ENCODE assay signal across 9 cellular contexts in the genomic region with DNA sequence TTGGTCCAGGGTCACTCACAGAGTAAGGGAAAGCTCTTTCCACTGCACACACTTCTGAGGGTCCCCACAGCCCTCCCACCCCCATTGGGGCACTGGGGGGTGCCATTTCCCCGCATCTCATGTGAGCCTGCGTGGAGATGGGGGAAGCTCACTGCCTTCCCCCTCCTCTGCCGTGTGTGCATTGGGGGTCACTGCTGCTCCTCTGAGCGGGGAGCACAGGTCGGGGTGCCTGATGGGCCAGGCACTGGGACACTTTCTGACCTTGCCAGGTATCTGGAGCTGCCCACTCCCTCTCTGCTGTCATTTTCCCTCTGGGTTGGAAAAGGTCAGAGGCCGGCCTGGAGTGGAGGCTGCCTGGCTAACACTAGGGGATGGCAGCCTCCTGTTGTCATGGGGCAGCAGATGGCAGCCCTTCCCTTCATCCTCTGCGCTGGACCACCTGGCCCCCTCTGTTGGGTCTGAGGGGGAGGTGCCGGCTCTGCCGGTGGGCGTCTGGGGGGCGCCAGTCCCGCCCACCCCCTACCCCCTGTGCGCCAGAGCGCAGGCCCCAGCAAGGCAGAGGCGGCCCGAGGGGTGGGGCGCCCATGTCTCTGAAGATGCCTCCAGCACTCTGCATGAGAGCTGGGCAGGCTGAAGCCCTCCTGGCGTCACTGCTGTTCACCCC. TPM values are rescaled to one million over a fixed set of nuclear protein-coding genes. Genes with fewer than 3 reads are reported as not detected.
DNase-seq lines count a peak whose midpoint lies in the region; ATAC-seq and TF ChIP-seq lines count a peak whose summit lies in the region.
"Had no signal": no experiment of that assay in that cellular context is flagged by ENCODE, and none has a peak within 500 bp of the region (broad histone marks: within the 10 kb centered on the region; RNA-seq: fewer than 3 reads in every experiment).

No MANE protein-coding gene starts in this region.

- DNase-seq in activated naive CD4-positive, alpha-beta T cell treated with anti-CD3 and anti-CD28 coated beads, Interleukin-2, amount 50 U/mL, for 16 hours = no peak
- DNase-seq in immature natural killer cell (no peak), type B pancreatic cell (ENCODE audit: extremely low spot score, unreplicated experiment) (no peak), C1 segment of cervical spinal cord (lab: John Stamatoyannopoulos, UW) (no peak), NCI-H1436 treated with DMSO at 0.1 percent for 48 hours (lab: John Stamatoyannopoulos, UW) (no peak)
- DNase-seq: Caco-2 had no signal

- TF ChIP-seq CTCF in type B pancreatic cell (conservative IDR thresholded peaks at IDR 0.05) = no peak

- no peaks in the 10 kb centered on the region for H3K9me3 Mint-ChIP-seq in activated naive CD4-positive, alpha-beta T cell treated with anti-CD3 and anti-CD28 coated beads, Interleukin-2, amount 50 U/mL, for 24 hours
- H3K9me3 Mint-ChIP-seq in immature natural killer cell (no peaks in the 10 kb centered on the region), type B pancreatic cell (no peaks in the 10 kb centered on the region)

- ATAC-seq in SK-N-SH treated with all-trans-retinoic acid at 6 μM for 48 hours (peak; percentile 28; the same call in 2 of the 3 replicates), HG03469 (IDR thresholded peaks at IDR 0.05; ENCODE audit: unreplicated experiment) (no peak)

- H3K4me1 Mint-ChIP-seq in activated naive CD4-positive, alpha-beta T cell treated with anti-CD3 and anti-CD28 coated beads, Interleukin-2, amount 50 U/mL, for 24 hours = peaks cover 11% of the 10 kb centered on the region
- peaks cover 30 to 40% of the 10 kb centered on the region in 2 donors for H3K4me1 Mint-ChIP-seq in immature natural killer cell
- peaks cover 20% of the 10 kb centered on the region for H3K4me1 Mint-ChIP-seq in type B pancreatic cell (ENCODE audit: unreplicated experiment)

- no peaks in the 10 kb centered on the region for H3K27me3 Mint-ChIP-seq in activated naive CD4-positive, alpha-beta T cell treated with anti-CD3 and anti-CD28 coated beads, Interleukin-2, amount 50 U/mL, for 24 hours
- peaks cover 4 to 13% (median 4%) of the 10 kb centered on the region in 3 donors for H3K27me3 Mint-ChIP-seq in immature natural killer cell (ENCODE audit: low read depth in 3 of 3)
- no peaks in the 10 kb centered on the region for H3K27me3 Mint-ChIP-seq in type B pancreatic cell

- no peak overlapping the region for H3K27ac Mint-ChIP-seq in activated naive CD4-positive, alpha-beta T cell treated with anti-CD3 and anti-CD28 coated beads, Interleukin-2, amount 50 U/mL, for 24 hours
- H3K27ac Mint-ChIP-seq in immature natural killer cell = peak overlapping the region; percentile 74 to 96 (median 86)
- H3K27ac Mint-ChIP-seq in type B pancreatic cell = no peak overlapping the region

- peak overlapping the region; percentile 59 for H3K4me3 Mint-ChIP-seq in activated naive CD4-positive, alpha-beta T cell treated with anti-CD3 and anti-CD28 coated beads, Interleukin-2, amount 50 U/mL, for 24 hours
- H3K4me3 Mint-ChIP-seq in immature natural killer cell (peak overlapping the region in 4 of 5 donors; percentile 35 to 66 (median 50)), type B pancreatic cell (peak overlapping the region; percentile 31)

- H3K36me3 Mint-ChIP-seq in activated naive CD4-positive, alpha-beta T cell treated with anti-CD3 and anti-CD28 coated beads, Interleukin-2, amount 50 U/mL, for 24 hours = no peaks in the 10 kb centered on the region
- H3K36me3 Mint-ChIP-seq in immature natural killer cell (no peaks in the 10 kb centered on the region), type B pancreatic cell (no peaks in the 10 kb centered on the region)

TF ChIP-seq in SK-N-SH treated with all-trans-retinoic acid at 6 μM for 48 hours, 23 proteins besides CTCF, POLR2A, EP300 and RAD21 (continues in another document):
- TF ChIP-seq ESRRG (CRISPR knock-in tag; IDR thresholded peaks at IDR 0.05) = no peak
- no peak for TF ChIP-seq ZC3H10 (CRISPR knock-in tag; IDR thresholded peaks at IDR 0.05)
- TF ChIP-seq ISL1 (CRISPR knock-in tag; IDR thresholded peaks at IDR 0.05) = no peak
- no peak for TF ChIP-seq ZNF8 (CRISPR knock-in tag; IDR thresholded peaks at IDR 0.05)
- TF ChIP-seq, protein P1, sequence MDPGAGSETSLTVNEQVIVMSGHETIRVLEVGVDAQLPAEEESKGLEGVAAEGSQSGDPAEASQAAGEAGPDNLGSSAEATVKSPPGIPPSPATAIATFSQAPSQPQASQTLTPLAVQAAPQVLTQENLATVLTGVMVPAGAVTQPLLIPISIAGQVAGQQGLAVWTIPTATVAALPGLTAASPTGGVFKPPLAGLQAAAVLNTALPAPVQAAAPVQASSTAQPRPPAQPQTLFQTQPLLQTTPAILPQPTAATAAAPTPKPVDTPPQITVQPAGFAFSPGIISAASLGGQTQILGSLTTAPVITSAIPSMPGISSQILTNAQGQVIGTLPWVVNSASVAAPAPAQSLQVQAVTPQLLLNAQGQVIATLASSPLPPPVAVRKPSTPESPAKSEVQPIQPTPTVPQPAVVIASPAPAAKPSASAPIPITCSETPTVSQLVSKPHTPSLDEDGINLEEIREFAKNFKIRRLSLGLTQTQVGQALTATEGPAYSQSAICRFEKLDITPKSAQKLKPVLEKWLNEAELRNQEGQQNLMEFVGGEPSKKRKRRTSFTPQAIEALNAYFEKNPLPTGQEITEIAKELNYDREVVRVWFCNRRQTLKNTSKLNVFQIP (CRISPR knock-in tag; IDR thresholded peaks at IDR 0.05; ENCODE audit: borderline replicate concordance, low read depth) = no peak
- TF ChIP-seq, protein P2, sequence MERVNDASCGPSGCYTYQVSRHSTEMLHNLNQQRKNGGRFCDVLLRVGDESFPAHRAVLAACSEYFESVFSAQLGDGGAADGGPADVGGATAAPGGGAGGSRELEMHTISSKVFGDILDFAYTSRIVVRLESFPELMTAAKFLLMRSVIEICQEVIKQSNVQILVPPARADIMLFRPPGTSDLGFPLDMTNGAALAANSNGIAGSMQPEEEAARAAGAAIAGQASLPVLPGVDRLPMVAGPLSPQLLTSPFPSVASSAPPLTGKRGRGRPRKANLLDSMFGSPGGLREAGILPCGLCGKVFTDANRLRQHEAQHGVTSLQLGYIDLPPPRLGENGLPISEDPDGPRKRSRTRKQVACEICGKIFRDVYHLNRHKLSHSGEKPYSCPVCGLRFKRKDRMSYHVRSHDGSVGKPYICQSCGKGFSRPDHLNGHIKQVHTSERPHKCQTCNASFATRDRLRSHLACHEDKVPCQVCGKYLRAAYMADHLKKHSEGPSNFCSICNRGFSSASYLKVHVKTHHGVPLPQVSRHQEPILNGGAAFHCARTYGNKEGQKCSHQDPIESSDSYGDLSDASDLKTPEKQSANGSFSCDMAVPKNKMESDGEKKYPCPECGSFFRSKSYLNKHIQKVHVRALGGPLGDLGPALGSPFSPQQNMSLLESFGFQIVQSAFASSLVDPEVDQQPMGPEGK (CRISPR knock-in tag; IDR thresholded peaks at IDR 0.05; ENCODE audit: borderline replicate concordance) = no peak
- TF ChIP-seq, protein P3, sequence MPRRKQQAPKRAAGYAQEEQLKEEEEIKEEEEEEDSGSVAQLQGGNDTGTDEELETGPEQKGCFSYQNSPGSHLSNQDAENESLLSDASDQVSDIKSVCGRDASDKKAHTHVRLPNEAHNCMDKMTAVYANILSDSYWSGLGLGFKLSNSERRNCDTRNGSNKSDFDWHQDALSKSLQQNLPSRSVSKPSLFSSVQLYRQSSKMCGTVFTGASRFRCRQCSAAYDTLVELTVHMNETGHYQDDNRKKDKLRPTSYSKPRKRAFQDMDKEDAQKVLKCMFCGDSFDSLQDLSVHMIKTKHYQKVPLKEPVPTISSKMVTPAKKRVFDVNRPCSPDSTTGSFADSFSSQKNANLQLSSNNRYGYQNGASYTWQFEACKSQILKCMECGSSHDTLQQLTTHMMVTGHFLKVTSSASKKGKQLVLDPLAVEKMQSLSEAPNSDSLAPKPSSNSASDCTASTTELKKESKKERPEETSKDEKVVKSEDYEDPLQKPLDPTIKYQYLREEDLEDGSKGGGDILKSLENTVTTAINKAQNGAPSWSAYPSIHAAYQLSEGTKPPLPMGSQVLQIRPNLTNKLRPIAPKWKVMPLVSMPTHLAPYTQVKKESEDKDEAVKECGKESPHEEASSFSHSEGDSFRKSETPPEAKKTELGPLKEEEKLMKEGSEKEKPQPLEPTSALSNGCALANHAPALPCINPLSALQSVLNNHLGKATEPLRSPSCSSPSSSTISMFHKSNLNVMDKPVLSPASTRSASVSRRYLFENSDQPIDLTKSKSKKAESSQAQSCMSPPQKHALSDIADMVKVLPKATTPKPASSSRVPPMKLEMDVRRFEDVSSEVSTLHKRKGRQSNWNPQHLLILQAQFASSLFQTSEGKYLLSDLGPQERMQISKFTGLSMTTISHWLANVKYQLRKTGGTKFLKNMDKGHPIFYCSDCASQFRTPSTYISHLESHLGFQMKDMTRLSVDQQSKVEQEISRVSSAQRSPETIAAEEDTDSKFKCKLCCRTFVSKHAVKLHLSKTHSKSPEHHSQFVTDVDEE (CRISPR knock-in tag; IDR thresholded peaks at IDR 0.05) = no peak
- no peak for TF ChIP-seq ZNF70 (CRISPR knock-in tag; IDR thresholded peaks at IDR 0.05)
- no peak for TF ChIP-seq ARNTL (CRISPR knock-in tag; IDR thresholded peaks at IDR 0.05; ENCODE audit: borderline replicate concordance, low read depth)
- TF ChIP-seq ZFP3 (CRISPR knock-in tag; IDR thresholded peaks at IDR 0.05) = no peak
- no peak for TF ChIP-seq OSR1 (CRISPR knock-in tag; IDR thresholded peaks at IDR 0.05)
- TF ChIP-seq, protein P4, sequence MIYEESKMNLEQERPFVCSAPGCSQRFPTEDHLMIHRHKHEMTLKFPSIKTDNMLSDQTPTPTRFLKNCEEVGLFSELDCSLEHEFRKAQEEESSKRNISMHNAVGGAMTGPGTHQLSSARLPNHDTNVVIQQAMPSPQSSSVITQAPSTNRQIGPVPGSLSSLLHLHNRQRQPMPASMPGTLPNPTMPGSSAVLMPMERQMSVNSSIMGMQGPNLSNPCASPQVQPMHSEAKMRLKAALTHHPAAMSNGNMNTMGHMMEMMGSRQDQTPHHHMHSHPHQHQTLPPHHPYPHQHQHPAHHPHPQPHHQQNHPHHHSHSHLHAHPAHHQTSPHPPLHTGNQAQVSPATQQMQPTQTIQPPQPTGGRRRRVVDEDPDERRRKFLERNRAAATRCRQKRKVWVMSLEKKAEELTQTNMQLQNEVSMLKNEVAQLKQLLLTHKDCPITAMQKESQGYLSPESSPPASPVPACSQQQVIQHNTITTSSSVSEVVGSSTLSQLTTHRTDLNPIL (CRISPR knock-in tag; IDR thresholded peaks at IDR 0.05; ENCODE audit: low read depth) = no peak

RNA-seq across cellular contexts. Expression of a gene that starts 9.1 kb away (rescaled TPM):
- polyA plus RNA-seq in immature natural killer cell = 100 to 1,000 TPM in 2 of 3 donors, 10 to 100 TPM in 1; 73.5 to 122 (median 107) TPM
- total RNA-seq in type B pancreatic cell (ENCODE audit: low replicate concordance) = 76.7 and 99.0 TPM in 2 replicates

RNA-seq across cellular contexts. Expression of a gene that starts 9.6 kb away (rescaled TPM):
- polyA plus RNA-seq in immature natural killer cell = 10 to 100 TPM; 29.7 to 32.2 (median 31.2) TPM
- 278 and 303 TPM in 2 replicates for total RNA-seq in type B pancreatic cell (ENCODE audit: low replicate concordance)

RNA-seq across cellular contexts. Expression of a gene that starts 30.9 kb away (rescaled TPM):
- polyA plus RNA-seq in immature natural killer cell = 10 to 100 TPM in 1 of 3 donors, 1 to 10 TPM in 2; 2.7 to 18.1 (median 7.7) TPM
- total RNA-seq in type B pancreatic cell (ENCODE audit: low replicate concordance) = 0.19 TPM in 1 of 2 replicates, not detected in the other
- total RNA-seq: Caco-2 had no signal

RNA-seq across cellular contexts. Expression of a gene that starts 42.3 kb away (rescaled TPM):
- polyA plus RNA-seq in immature natural killer cell = not detected
- 102 and 106 TPM in 2 replicates for total RNA-seq in type B pancreatic cell (ENCODE audit: low replicate concordance)

Comparison
In these comparisons a context has a peak if more than half of its experiments do, and no peak if none do; other contexts are left out.
1. H3K27ac Mint-ChIP-seq: peak in immature natural killer cell (6 of 6); none in activated naive CD4-positive, alpha-beta T cell treated with anti-CD3 and anti-CD28 coated beads, Interleukin-2, amount 50 U/mL, for 24 hours (single experiment) and type B pancreatic cell (single experiment).
2. Peak in every context shown above with its lines, with median percentiles within 50 percentile points of each other: H3K4me3 Mint-ChIP-seq.